ENCODE assay signal across 12 cellular contexts in genomic region chr4:94256833-94257232, GRCh38. TPM values are rescaled to one million over a fixed set of nuclear protein-coding genes. Genes with fewer than 3 reads are reported as not detected.
DNase-seq lines count a peak whose midpoint lies in the region; ATAC-seq and TF ChIP-seq lines count a peak whose summit lies in the region.
"Had no signal": no experiment of that assay in that cellular context is flagged by ENCODE, and none has a peak within 500 bp of the region (broad histone marks: within the 10 kb centered on the region; RNA-seq: fewer than 3 reads in every experiment).

No MANE protein-coding gene starts in this region.

- intact Hi-C loops in esophagus muscularis mucosa (cut with DNase I), result no loop called here

- TF ChIP-seq POLR2A in esophagus muscularis mucosa (IDR thresholded peaks at IDR 0.05; ENCODE audit: low read depth), result no peak

- no peaks in the 10 kb centered on the region for H3K4me1 ChIP-seq in esophagus muscularis mucosa

- TF ChIP-seq CTCF in GM10266 (IDR thresholded peaks at IDR 0.05; ENCODE audit: control insufficient read depth, insufficient read depth, low read depth, missing control alignments) (peak; percentile 39), esophagus muscularis mucosa (IDR thresholded peaks at IDR 0.05) (peak in 2 of 3 experiments; percentile 27 to 29)

- no peak overlapping the region for H3K27ac ChIP-seq in esophagus muscularis mucosa (replicated peaks in 1 of 4)
- H3K27ac ChIP-seq: skin epidermis had no signal

- no peak for TF ChIP-seq EP300 in esophagus muscularis mucosa (IDR thresholded peaks at IDR 0.05)

- no peaks in the 10 kb centered on the region for H3K27me3 ChIP-seq in esophagus muscularis mucosa

- no peak for ATAC-seq in HG03025 (IDR thresholded peaks at IDR 0.05; ENCODE audit: low FRiP score, unreplicated experiment)
- ATAC-seq: T-helper 17 cell had no signal

- no peak overlapping the region for H3K4me3 ChIP-seq in esophagus muscularis mucosa
- H3K4me3 ChIP-seq: skin epidermis had no signal

- H3K36me3 ChIP-seq in esophagus muscularis mucosa, result peaks cover 11 to 53% (median 22%) of the 10 kb centered on the region in 4 donors

- H3K9me3 ChIP-seq in esophagus muscularis mucosa, result no peaks in the 10 kb centered on the region

- DNase-seq in ACHN (peak; percentile 6), GM10266 (ENCODE audit: extremely low spot score) (peak; percentile 4), OCI-M1 (lab: John Stamatoyannopoulos, UW) (peak; percentile 27), esophagus muscularis mucosa (ENCODE audit: extremely low spot score) (no peak), NCI-H1694 treated with DMSO at 0.1 percent for 48 hours (lab: John Stamatoyannopoulos, UW) (no peak)
- DNase-seq in stimulated activated CD4-positive, alpha-beta T cell treated with anti-CD3 and anti-CD28 coated beads, Interleukin-4, amount 100 ng/mL, for 24 hours, result no peak
- no peak for DNase-seq in NK-92 treated with Interleukin-12 subunit alpha and Interleukin-12 subunit beta, amount 100 ng/mL, for 24 hours (lab: John Stamatoyannopoulos, UW)
- DNase-seq: DMS79, NCI-H446, T-helper 17 cell had no signal

- in situ Hi-C loops in ACHN (cut with HindIII; ENCODE audit: low pct_ligation_motif_present, low pct_unique_long_range_greater_than_20kb, low sequenced_read_pairs), result no loop called here

RNA-seq across cellular contexts. Expression of gene SMARCAD1, which starts 49.2 kb away (rescaled TPM):
- 10 to 100 TPM; 12.3 to 19.1 (median 14.5) TPM for total RNA-seq in esophagus muscularis mucosa

Comparison
In these comparisons a context has a peak if more than half of its experiments do, and no peak if none do; other contexts are left out.
1. DNase-seq: peak in ACHN (single experiment), GM10266 (single experiment) and OCI-M1 (single experiment); none in esophagus muscularis mucosa (single experiment), stimulated activated CD4-positive, alpha-beta T cell treated with anti-CD3 and anti-CD28 coated beads, Interleukin-4, amount 100 ng/mL, for 24 hours (single experiment), NCI-H1694 treated with DMSO at 0.1 percent for 48 hours (single experiment) and NK-92 treated with Interleukin-12 subunit alpha and Interleukin-12 subunit beta, amount 100 ng/mL, for 24 hours (single experiment).